ENCODE assay signal across 1 cellular context in genomic region chrX:13985697-13986435, GRCh38.
TF ChIP-seq lines count a peak whose summit lies in the region.

No MANE protein-coding gene starts in this region.

TF ChIP-seq in SK-N-SH, 30 proteins besides CTCF, POLR2A, EP300 and RAD21 (continued from another document):
- TF ChIP-seq CHD2 (IDR thresholded peaks at IDR 0.05; ENCODE audit: low read length, partially characterized antibody) (no peak), PBX3 (IDR thresholded peaks at IDR 0.05) (no peak), USF2 (IDR thresholded peaks at IDR 0.05; ENCODE audit: borderline replicate concordance, low read depth, low read length) (no peak), POLR2AphosphoS5 (IDR thresholded peaks at IDR 0.05; ENCODE audit: low read depth, low read length) (no peak), MXI1 (IDR thresholded peaks at IDR 0.05; ENCODE audit: low read depth, low read length) (no peak), FOXJ3 (CRISPR knock-in tag; IDR thresholded peaks at IDR 0.05) (no peak), TAF1 (IDR thresholded peaks at IDR 0.05; ENCODE audit: borderline replicate concordance, low read depth, low read length) (no peak)
